ENCODE assay signal across 18 cellular contexts in the genomic region with DNA sequence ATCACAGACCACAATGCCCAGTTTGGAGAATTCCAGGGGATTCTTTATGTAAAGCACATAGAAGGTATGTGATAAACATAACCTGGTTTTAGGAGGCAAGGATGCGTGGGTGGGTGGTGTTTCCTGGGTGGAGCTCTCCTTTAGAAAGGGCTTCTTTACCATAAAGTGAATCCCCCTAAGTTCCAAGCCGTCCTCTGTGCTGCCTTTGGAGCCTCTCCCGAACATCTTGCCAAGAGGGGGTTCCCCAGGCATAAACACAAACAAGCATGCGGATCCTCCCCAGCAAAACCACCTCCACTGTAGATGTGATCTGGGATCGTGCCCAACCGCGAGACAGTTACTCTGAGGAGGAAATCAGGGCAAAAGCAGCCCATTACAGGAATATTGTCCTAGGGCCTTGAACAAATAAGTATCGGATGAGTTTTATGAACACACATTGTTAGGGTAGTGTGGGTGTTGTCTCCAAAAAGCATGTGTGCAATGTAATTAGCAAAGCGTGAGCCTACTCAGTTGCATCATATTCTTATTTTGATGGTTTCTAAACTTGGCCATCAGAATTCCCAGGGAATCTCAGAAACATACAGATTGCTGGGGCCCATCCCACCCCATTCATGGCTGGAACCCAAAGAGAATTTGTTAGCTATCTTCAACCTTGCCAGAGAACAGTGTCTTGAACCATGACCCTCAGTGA. TPM values are rescaled to one million over a fixed set of nuclear protein-coding genes. Genes with fewer than 3 reads are reported as not detected.
DNase-seq lines count a peak whose midpoint lies in the region; ATAC-seq and TF ChIP-seq lines count a peak whose summit lies in the region.
"Had no signal": no experiment of that assay in that cellular context is flagged by ENCODE, and none has a peak within 500 bp of the region (broad histone marks: within the 10 kb centered on the region; RNA-seq: fewer than 3 reads in every experiment).

No MANE protein-coding gene starts in this region.

- no peak overlapping the region for H3K4me3 ChIP-seq in left ventricle myocardium inferior
- H3K4me3 ChIP-seq in gastrocnemius medialis: no peak overlapping the region
- H3K4me3 ChIP-seq in WERI-Rb-1 (ENCODE audit: low read depth, low read length): no peak overlapping the region
- H3K4me3 ChIP-seq: BLaER1, heart right ventricle had no signal

- H3K9me3 ChIP-seq in left ventricle myocardium inferior (replicated peaks) (no peaks in the 10 kb centered on the region), gastrocnemius medialis (no peaks in the 10 kb centered on the region), WERI-Rb-1 (ENCODE audit: severe bottlenecking) (no peaks in the 10 kb centered on the region)
- H3K9me3 ChIP-seq: BLaER1, heart right ventricle had no signal

- intact Hi-C loops in left ventricle myocardium inferior (cut with micrococcal nuclease): no loop called here
- intact Hi-C loops in gastrocnemius medialis (cut with DNase I; ENCODE audit: low total_unique reads): no loop called here

- peaks cover 14% of the 10 kb centered on the region for H3K36me3 ChIP-seq in left ventricle myocardium inferior
- H3K36me3 ChIP-seq in gastrocnemius medialis: peaks cover 0 to 5% of the 10 kb centered on the region in 2 donors
- H3K36me3 ChIP-seq in WERI-Rb-1: peaks cover 21% of the 10 kb centered on the region
- H3K36me3 ChIP-seq: BLaER1 had no signal

- DNase-seq in EH (ENCODE audit: low read depth) (peak; percentile 40), SW480 (ENCODE audit: low spot score) (peak; percentile 71), left ventricle myocardium inferior (no peak), gastrocnemius medialis (no peak), WERI-Rb-1 (no peak)
- no peak for DNase-seq in stimulated activated CD4-positive, alpha-beta T cell treated with anti-CD3 and anti-CD28 coated beads, Interleukin-12 subunit alpha, Interleukin-12 subunit beta, amount 100 ng/mL, for 4 hours
- DNase-seq: activated CD4-positive, alpha-beta T cell treated with anti-CD3 and anti-CD28 coated beads for 48 hours; activated naive CD4-positive, alpha-beta T cell treated with anti-CD3 and anti-CD28 coated beads for 36 hours; DMS 273 treated with DMSO at 0.1 percent for 48 hours; H7; heart right ventricle; mesendoderm; NCI-H1092 treated with DMSO at 0.1 percent for 48 hours; NCI-H2107; NCI-H526 treated with DMSO at 0.1 percent for 48 hours; stimulated activated CD4-positive, alpha-beta T cell treated with anti-CD3 and anti-CD28 coated beads, Interleukin-2, amount 100 ng/mL, for 24 hours had no signal

- no peak for TF ChIP-seq POLR2A in gastrocnemius medialis (IDR thresholded peaks at IDR 0.05)

- peaks cover 53% of the 10 kb centered on the region for H3K4me1 ChIP-seq in left ventricle myocardium inferior
- H3K4me1 ChIP-seq in gastrocnemius medialis: peaks cover 14 to 19% of the 10 kb centered on the region in 2 donors

- H3K27ac ChIP-seq in left ventricle myocardium inferior (replicated peaks) (peak overlapping the region; percentile 17), gastrocnemius medialis (peak overlapping the region in 3 of 4 donors; percentile 11 to 33 (median 24)), WERI-Rb-1 (no peak overlapping the region)
- H3K27ac ChIP-seq: BLaER1 had no signal

- ATAC-seq in gastrocnemius medialis: no peak
- no peak for ATAC-seq in HG03521 (IDR thresholded peaks at IDR 0.05; ENCODE audit: unreplicated experiment)

- in situ Hi-C loops in gastrocnemius medialis (cut with MboI; ENCODE audit: low sequenced_read_pairs in 4 of 4): no loop called here

- TF ChIP-seq CTCF in left ventricle myocardium inferior (IDR thresholded peaks at IDR 0.05; ENCODE audit: borderline replicate concordance): no peak
- no peak for TF ChIP-seq CTCF in gastrocnemius medialis (IDR thresholded peaks at IDR 0.05 in 4 of 5, conservative IDR thresholded peaks at IDR 0.05 in 1 of 5)
- no peak for TF ChIP-seq CTCF in WERI-Rb-1 (IDR thresholded peaks at IDR 0.05; ENCODE audit: low read depth, low read length)

- H3K27me3 ChIP-seq in left ventricle myocardium inferior (ENCODE audit: low read depth): no peaks in the 10 kb centered on the region
- H3K27me3 ChIP-seq in gastrocnemius medialis: no peaks in the 10 kb centered on the region
- H3K27me3 ChIP-seq in WERI-Rb-1 (ENCODE audit: insufficient read depth, low read depth, severe bottlenecking): no peaks in the 10 kb centered on the region
- H3K27me3 ChIP-seq: BLaER1, heart right ventricle had no signal

RNA-seq across cellular contexts. Expression of gene CORO1C, which starts 48.8 kb away (rescaled TPM):
- total RNA-seq in left ventricle myocardium inferior (59.6 TPM), gastrocnemius medialis (10 to 100 TPM; 24.7 to 47.6 (median 30.9) TPM)

Comparison
In these comparisons a context has a peak if more than half of its experiments do, and no peak if none do; other contexts are left out.
1. DNase-seq: peak in EH (single experiment) and SW480 (single experiment); none in left ventricle myocardium inferior (single experiment), gastrocnemius medialis (0 of 2), stimulated activated CD4-positive, alpha-beta T cell treated with anti-CD3 and anti-CD28 coated beads, Interleukin-12 subunit alpha, Interleukin-12 subunit beta, amount 100 ng/mL, for 4 hours (single experiment) and WERI-Rb-1 (single experiment).